ENCODE assay signal across 5 cellular contexts in genomic region chr5:108974594-108974993, GRCh38.
"Had no signal": no experiment of that assay in that cellular context is flagged by ENCODE, and none has a peak within 500 bp of the region (broad histone marks: within the 10 kb centered on the region; RNA-seq: fewer than 3 reads in every experiment).

No MANE protein-coding gene starts in this region.

- H3K27ac ChIP-seq: HL-60 had no signal

- H3K4me3 ChIP-seq: K562 had no signal

- ATAC-seq: HepG2, K562 had no signal

- FAIRE-seq: HepG2, HTR-8/SVneo, K562 had no signal

- DNase-seq: IMR-90 had no signal
